ENCODE assay signal across 3 cellular contexts in genomic region chr7:133702903-133703302, GRCh38.
TF ChIP-seq lines count a peak whose summit lies in the region.

No MANE protein-coding gene starts in this region.

TF ChIP-seq in HepG2, 621 proteins besides CTCF, POLR2A, EP300 and RAD21:
- TF ChIP-seq MAFF (IDR thresholded peaks at IDR 0.05; ENCODE audit: low read depth, low read length): peak; percentile 55
- peak; percentile 4 to 53; a peak in 2 of 4 replicates for TF ChIP-seq MAFK (conservative IDR thresholded peaks at IDR 0.05 in 1 of 2, IDR thresholded peaks at IDR 0.05 in 1 of 2; ENCODE audit: low read length in 2 of 2)
- no peak for TF ChIP-seq EZH2 (conservative IDR thresholded peaks at IDR 0.05; ENCODE audit: low read depth, low read length)

TF ChIP-seq in K562, 482 proteins besides CTCF, POLR2A, EP300 and RAD21:
- TF ChIP-seq MAFG (tag; conservative IDR thresholded peaks at IDR 0.05) (peak; percentile 33; the same call in 1 of the 2 replicates), PTRF (tag; IDR thresholded peaks at IDR 0.05) (no peak), ZNF316 (IDR thresholded peaks at IDR 0.05) (peak; percentile 53; the same call in 1 of the 2 replicates), NR2C2 (CRISPR knock-in tag; IDR thresholded peaks at IDR 0.05) (no peak), NR2C2 (tag; IDR thresholded peaks at IDR 0.05) (no peak), MAFF (IDR thresholded peaks at IDR 0.05; ENCODE audit: low read length) (peak; percentile 18; the same call in 1 of the 2 replicates), C11orf30 (IDR thresholded peaks at IDR 0.05; ENCODE audit: low read depth) (peak; percentile 21; the same call in 1 of the 2 replicates), CCAR2 (IDR thresholded peaks at IDR 0.05; ENCODE audit: low read depth, low read length) (no peak), HOXB6 (CRISPR knock-in tag; IDR thresholded peaks at IDR 0.05; ENCODE audit: borderline replicate concordance) (no peak), SRSF9 (IDR thresholded peaks at IDR 0.05; ENCODE audit: borderline replicate concordance, low read depth, low read length) (no peak), ZZZ3 (IDR thresholded peaks at IDR 0.05) (no peak), RBM39 (optimal IDR thresholded peaks at IDR 0.05; ENCODE audit: low read depth, low read length) (no peak)
- TF ChIP-seq, protein P1, sequence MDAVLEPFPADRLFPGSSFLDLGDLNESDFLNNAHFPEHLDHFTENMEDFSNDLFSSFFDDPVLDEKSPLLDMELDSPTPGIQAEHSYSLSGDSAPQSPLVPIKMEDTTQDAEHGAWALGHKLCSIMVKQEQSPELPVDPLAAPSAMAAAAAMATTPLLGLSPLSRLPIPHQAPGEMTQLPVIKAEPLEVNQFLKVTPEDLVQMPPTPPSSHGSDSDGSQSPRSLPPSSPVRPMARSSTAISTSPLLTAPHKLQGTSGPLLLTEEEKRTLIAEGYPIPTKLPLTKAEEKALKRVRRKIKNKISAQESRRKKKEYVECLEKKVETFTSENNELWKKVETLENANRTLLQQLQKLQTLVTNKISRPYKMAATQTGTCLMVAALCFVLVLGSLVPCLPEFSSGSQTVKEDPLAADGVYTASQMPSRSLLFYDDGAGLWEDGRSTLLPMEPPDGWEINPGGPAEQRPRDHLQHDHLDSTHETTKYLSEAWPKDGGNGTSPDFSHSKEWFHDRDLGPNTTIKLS (IDR thresholded peaks at IDR 0.05; ENCODE audit: borderline replicate concordance, low read depth): no peak
TF ChIP-seq in K562: peak in this region for 4.

TF ChIP-seq in neural cell, 6 proteins besides CTCF, POLR2A, EP300 and RAD21:
- TF ChIP-seq TAF1 (IDR thresholded peaks at IDR 0.05; ENCODE audit: low read depth) (no peak), EZH2 (IDR thresholded peaks at IDR 0.05; ENCODE audit: borderline replicate concordance, insufficient read depth, low read length, poor library complexity, severe bottlenecking) (no peak), SMC3 (conservative IDR thresholded peaks at IDR 0.05; ENCODE audit: poor library complexity) (peak; percentile 12), MXI1 (conservative IDR thresholded peaks at IDR 0.05; ENCODE audit: poor library complexity, severe bottlenecking) (no peak), POLR2AphosphoS5 (IDR thresholded peaks at IDR 0.05) (peak; percentile 25), REST (IDR thresholded peaks at IDR 0.05; ENCODE audit: borderline replicate concordance) (peak; percentile 44)
